In genomic region chr22:26568207-26568706, GRCh38 we compare ENCODE assay signal across 1 cellular context.
TF ChIP-seq lines count a peak whose summit lies in the region.

No MANE protein-coding gene starts in this region.

TF ChIP-seq in WTC11, 78 proteins besides CTCF, POLR2A, EP300 and RAD21 (continued from another document):
- TF ChIP-seq USF2 (CRISPR knock-in tag; IDR thresholded peaks at IDR 0.05), result no peak
- no peak for TF ChIP-seq ETV6 (CRISPR knock-in tag; IDR thresholded peaks at IDR 0.05)
- TF ChIP-seq FOXK1 (CRISPR knock-in tag; IDR thresholded peaks at IDR 0.05), result no peak
- no peak for TF ChIP-seq ZNF416 (CRISPR knock-in tag; IDR thresholded peaks at IDR 0.05)
- peak; percentile 78; the same call in 1 of the 2 replicates for TF ChIP-seq TEAD1 (CRISPR knock-in tag; IDR thresholded peaks at IDR 0.05)
- 0 out of 2 replicates have a peak, but pooled peaks have one; percentile 70 for TF ChIP-seq ZNF532 (CRISPR knock-in tag; IDR thresholded peaks at IDR 0.05; ENCODE audit: borderline replicate concordance)
- TF ChIP-seq SP1 (CRISPR knock-in tag; conservative IDR thresholded peaks at IDR 0.05), result 0 out of 2 replicates have a peak, but pooled peaks have one; percentile 8
- no peak for TF ChIP-seq E2F5 (CRISPR knock-in tag; IDR thresholded peaks at IDR 0.05)
